In the genomic region with DNA sequence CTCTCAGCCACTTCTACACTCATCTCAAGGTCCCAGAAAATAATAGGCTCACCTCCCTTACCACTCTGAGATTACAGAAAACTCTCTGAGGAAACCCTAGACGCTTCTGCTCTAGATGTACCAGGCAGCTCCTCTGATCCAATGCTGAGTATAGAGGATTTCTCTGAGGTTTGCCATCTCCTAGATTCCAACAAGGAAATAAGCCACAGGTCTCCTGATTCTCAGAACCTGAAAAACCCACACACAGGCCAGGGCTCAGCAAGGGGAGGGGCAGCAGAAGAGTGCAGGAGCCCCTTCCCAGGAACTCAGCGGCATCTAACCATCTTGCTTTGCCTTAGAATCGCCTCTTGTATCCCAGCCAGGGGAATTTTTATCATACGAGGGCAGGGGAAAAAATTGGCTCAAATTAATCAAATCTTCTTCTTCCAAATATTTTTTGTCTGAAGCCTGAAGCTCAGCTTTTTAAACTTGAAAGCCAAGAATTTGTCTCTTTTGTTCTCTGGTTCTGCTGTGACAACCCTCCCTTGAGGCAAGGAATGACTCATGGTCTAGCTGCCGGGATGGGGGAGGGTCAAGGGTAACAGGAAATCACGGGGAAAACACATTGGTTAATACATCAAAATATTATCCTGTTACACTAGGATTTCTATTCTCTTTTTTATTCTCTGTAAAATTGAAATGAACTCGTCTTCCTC, we compare ENCODE assay signal across 8 cellular contexts. TPM values are rescaled to one million over a fixed set of nuclear protein-coding genes. Genes with fewer than 3 reads are reported as not detected.
DNase-seq lines count a peak whose midpoint lies in the region; ATAC-seq and TF ChIP-seq lines count a peak whose summit lies in the region.

No MANE protein-coding gene starts in this region.

- no peak for TF ChIP-seq CTCF in astrocyte of the spinal cord (IDR thresholded peaks at IDR 0.05; ENCODE audit: low read depth, low read length)

- ATAC-seq in GM19395 (IDR thresholded peaks at IDR 0.05; ENCODE audit: unreplicated experiment) (peak; percentile 73), HG03378 (IDR thresholded peaks at IDR 0.05; ENCODE audit: unreplicated experiment) (no peak)
- no peak for ATAC-seq in stimulated activated naive CD8-positive, alpha-beta T cell treated with anti-CD3 and anti-CD28 coated beads, Interleukin-15, Interleukin-2, amounts not matched to agents 100 U/mL and 50 U/mL, for 24 hours

- DNase-seq in Ammon's horn (ENCODE audit: low spot score) (peak; percentile 14), M059J (ENCODE audit: low read depth) (peak; percentile 90), astrocyte of the spinal cord (ENCODE audit: low read depth, low spot score) (peak; percentile 91), iris pigment epithelial cell (ENCODE audit: low read depth) (peak; percentile 90), midbrain (lab: John Stamatoyannopoulos, UW) (no peak)
- DNase-seq in stimulated activated naive CD8-positive, alpha-beta T cell treated with anti-CD3 and anti-CD28 coated beads, Interleukin-15, Interleukin-2, amounts not matched to agents 100 U/mL and 50 U/mL, for 24 hours, result peak; percentile 13

- in situ Hi-C loops in astrocyte of the spinal cord (cut with HindIII; ENCODE audit: low sequenced_read_pairs), result no loop called here

- no peak overlapping the region for H3K4me3 ChIP-seq in astrocyte of the spinal cord (ENCODE audit: low read depth, low read length)

RNA-seq across cellular contexts. Expression of a gene that starts 30.8 kb away (rescaled TPM):
- 12.7 and 13.8 TPM in 2 replicates for total RNA-seq in M059J (2014; rRNA removed; shearing (Covaris generic))
